In genomic region chr4:4535590-4535989, GRCh38 we compare ENCODE assay signal across 24 cellular contexts.
"Had no signal": no experiment of that assay in that cellular context is flagged by ENCODE, and none has a peak within 500 bp of the region (broad histone marks: within the 10 kb centered on the region; RNA-seq: fewer than 3 reads in every experiment).

No MANE protein-coding gene starts in this region.

- H3K27me3 ChIP-seq: colonic mucosa, esophagus muscularis mucosa, foreskin keratinocyte, gastroesophageal sphincter, heart left ventricle, left lung had no signal

- H3K4me3 Mint-ChIP-seq: dendritic cell treated with granulocyte-macrophage colony-stimulating factor and Interleukin-4, amounts not matched to agents 40 ng/mL and 50 ng/mL, for 4 days; effector memory CD8-positive, alpha-beta T cell; endodermal cell; mesothelial cell of epicardium; naive thymus-derived CD8-positive, alpha-beta T cell had no signal

- H3K27ac ChIP-seq: colonic mucosa, esophagus muscularis mucosa, foreskin keratinocyte, gastroesophageal sphincter, heart left ventricle, left lung, lower lobe of right lung had no signal

- H3K36me3 Mint-ChIP-seq: mesothelial cell of epicardium, naive B cell had no signal

- H3K4me3 ChIP-seq: colonic mucosa, esophagus muscularis mucosa, gastroesophageal sphincter, heart left ventricle, left lung, lower lobe of right lung, mucosa of descending colon had no signal

- H3K27ac Mint-ChIP-seq: dendritic cell treated with granulocyte-macrophage colony-stimulating factor and Interleukin-4, amounts not matched to agents 40 ng/mL and 50 ng/mL, for 4 days; effector memory CD8-positive, alpha-beta T cell; endodermal cell; mesothelial cell of epicardium had no signal

- FAIRE-seq: endometrium, frontal cortex, islet of Langerhans, keratinocyte had no signal

- H3K9me3 Mint-ChIP-seq: dendritic cell treated with granulocyte-macrophage colony-stimulating factor and Interleukin-4, amounts not matched to agents 40 ng/mL and 50 ng/mL, for 4 days; effector memory CD8-positive, alpha-beta T cell; endodermal cell; mesothelial cell of epicardium; naive B cell; naive thymus-derived CD8-positive, alpha-beta T cell had no signal

- H3K27me3 Mint-ChIP-seq: dendritic cell treated with granulocyte-macrophage colony-stimulating factor and Interleukin-4, amounts not matched to agents 40 ng/mL and 50 ng/mL, for 4 days; effector memory CD8-positive, alpha-beta T cell; naive B cell; naive thymus-derived CD8-positive, alpha-beta T cell had no signal

- DNase-seq: colonic mucosa; cortex of kidney; effector CD8-positive, alpha-beta T cell; effector memory CD8-positive, alpha-beta T cell; endodermal cell; foreskin keratinocyte; heart left ventricle; hippocampal formation; left cardiac atrium; left lung; left ventricle myocardium superior; lower lobe of right lung; mesenchymal stem cell; mucosa of descending colon; naive B cell; naive thymus-derived CD8-positive, alpha-beta T cell had no signal

- H3K9me3 ChIP-seq: colonic mucosa, esophagus muscularis mucosa, gastroesophageal sphincter, heart left ventricle, left lung, lower lobe of right lung, mucosa of descending colon had no signal

- H3K36me3 ChIP-seq: colonic mucosa, esophagus muscularis mucosa, gastroesophageal sphincter, heart left ventricle, left lung, lower lobe of right lung had no signal

- ATAC-seq: effector memory CD8-positive, alpha-beta T cell; foreskin keratinocyte; gastroesophageal sphincter; heart left ventricle; left cardiac atrium; left lung; left ventricle myocardium superior; lower lobe of right lung; mucosa of descending colon; naive thymus-derived CD8-positive, alpha-beta T cell had no signal
